19 cellular contexts compared by ENCODE assay signal in the genomic region with DNA sequence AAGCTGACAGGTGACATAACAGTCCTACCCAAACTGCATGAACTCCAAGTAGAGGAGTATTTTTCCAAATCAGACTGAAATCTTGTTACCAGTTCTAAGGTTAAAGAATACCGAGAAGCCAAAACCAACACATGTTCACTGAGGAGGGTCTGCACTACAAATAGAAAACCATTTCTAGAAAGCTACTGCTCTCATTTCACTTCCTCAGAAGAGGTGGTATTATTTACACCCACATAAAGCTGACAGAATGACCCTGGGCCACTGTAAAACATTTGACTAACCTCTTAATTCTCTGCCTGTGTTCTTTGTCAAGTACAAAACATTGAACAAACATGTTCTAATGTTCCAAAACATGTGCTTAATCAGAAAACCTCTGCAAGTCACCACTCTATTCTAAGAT.
A peak's percentile ranks its signal among the peaks of the same experiment; 100 is the strongest.
DNase-seq lines count a peak whose midpoint lies in the region; ATAC-seq, FAIRE-seq and TF ChIP-seq lines count a peak whose summit lies in the region.
"Had no signal": no experiment of that assay in that cellular context is flagged by ENCODE, and none has a peak within 500 bp of the region (broad histone marks: within the 10 kb centered on the region; RNA-seq: fewer than 3 reads in every experiment).

No MANE protein-coding gene starts in this region.

- CTCF ChIA-PET in WTC11 (lab: Charles Lee), result no interaction called here

- peaks cover 8% of the 10 kb centered on the region for H3K9me3 Mint-ChIP-seq in WTC11

- no peaks in the 10 kb centered on the region for H3K36me3 ChIP-seq in spleen
- H3K36me3 ChIP-seq: BLaER1, SJSA1 had no signal

- no peak overlapping the region for H3K27ac Mint-ChIP-seq in WTC11
- H3K27ac Mint-ChIP-seq: CD8-positive, alpha-beta T cell had no signal

- peaks cover 0 to 17% (median 8%) of the 10 kb centered on the region in 8 donors for H3K9me3 ChIP-seq in spleen
- H3K9me3 ChIP-seq: SJSA1 had no signal

- 72 to 92% (median 80%) methylated on average over 1 of the region's 1 CpG for WGBS in spleen, 5 donors

- H3K27ac ChIP-seq in spleen, result no peak overlapping the region
- H3K27ac ChIP-seq: BLaER1, SJSA1 had no signal

- H3K36me3 Mint-ChIP-seq in WTC11, result peaks cover 3% of the 10 kb centered on the region; the same call in 1 of the 2 replicates
- H3K36me3 Mint-ChIP-seq: CD8-positive, alpha-beta T cell had no signal

- TF ChIP-seq POLR2A in GM12892 (IDR thresholded peaks at IDR 0.05; ENCODE audit: low read depth, low read length) (no peak), spleen (IDR thresholded peaks at IDR 0.05) (no peak)

- H3K27me3 ChIP-seq in spleen (replicated peaks in 1 of 7), result no peaks in the 10 kb centered on the region
- H3K27me3 ChIP-seq: BLaER1, SJSA1 had no signal

- TF ChIP-seq CTCF in WTC11 (IDR thresholded peaks at IDR 0.05) (no peak), spleen (IDR thresholded peaks at IDR 0.05 in 8 of 11, conservative IDR thresholded peaks at IDR 0.05 in 3 of 11) (no peak)

- H3K27me3 Mint-ChIP-seq in WTC11 (ENCODE audit: low read depth), result no peaks in the 10 kb centered on the region

- POLR2A ChIA-PET in WTC11 (lab: Charles Lee), result interaction anchor here (0.6 kb wide), 1 partner anchor 39 kb away, joined by 3 read pairs; no protein-coding TSS in a partner anchor

- H3K4me3 ChIP-seq in spleen, result no peak overlapping the region
- H3K4me3 ChIP-seq: BLaER1, SJSA1 had no signal

- no peak overlapping the region for H3K4me3 Mint-ChIP-seq in WTC11
- H3K4me3 Mint-ChIP-seq: CD8-positive, alpha-beta T cell had no signal

- DNase-seq in GM12892 (ENCODE audit: insufficient read length) (peak; percentile 0), WTC11 (ENCODE audit: low spot score) (no peak), spleen (no peak)
- no peak for DNase-seq in activated CD4-positive, alpha-beta T cell treated with anti-CD3 and anti-CD28 coated beads for 48 hours
- DNase-seq: CD8-positive, alpha-beta T cell; KG1; NCI-H1436; NCI-H2029; NCI-H2171 treated with DMSO at 0.1 percent for 48 hours; NCI-H446 treated with DMSO at 0.1 percent for 48 hours; NCI-H748 treated with DMSO at 0.1 percent for 48 hours had no signal

- no peaks in the 10 kb centered on the region for H3K4me1 Mint-ChIP-seq in WTC11

- peak; percentile 64 for ATAC-seq in GM19351 (IDR thresholded peaks at IDR 0.05; ENCODE audit: unreplicated experiment)
- peak; percentile 75 for ATAC-seq in HG02852 (IDR thresholded peaks at IDR 0.05; ENCODE audit: unreplicated experiment)
- ATAC-seq in WTC11, result no peak
- no peak for ATAC-seq in GM19035 (IDR thresholded peaks at IDR 0.05; ENCODE audit: unreplicated experiment)
- ATAC-seq: CD8-positive, alpha-beta T cell; HepG2 had no signal

- intact Hi-C loops in spleen (cut with DNase I; ENCODE audit: low total_unique reads), result no loop called here

- no peak for FAIRE-seq in GM12892 (lab: Jason Lieb, UNC)
- FAIRE-seq in endometrium (lab: Jason Lieb, UNC), result peak; percentile 93
- FAIRE-seq: A204.1, HepG2 had no signal

- H3K4me1 ChIP-seq in spleen, result no peaks in the 10 kb centered on the region
- H3K4me1 ChIP-seq: BLaER1, SJSA1 had no signal

TF ChIP-seq in WTC11, 78 proteins besides CTCF, POLR2A, EP300 and RAD21:
- TF ChIP-seq MXD4 (CRISPR knock-in tag; IDR thresholded peaks at IDR 0.05; ENCODE audit: borderline replicate concordance) (no peak), NR1H2 (CRISPR knock-in tag; IDR thresholded peaks at IDR 0.05) (no peak), NFATC4 (CRISPR knock-in tag; IDR thresholded peaks at IDR 0.05) (no peak), SMAD3 (CRISPR knock-in tag; IDR thresholded peaks at IDR 0.05; ENCODE audit: borderline replicate concordance) (no peak), GTF2I (CRISPR knock-in tag; conservative IDR thresholded peaks at IDR 0.05) (no peak), ZNF263 (CRISPR knock-in tag; IDR thresholded peaks at IDR 0.05; ENCODE audit: low read depth) (no peak), JAZF1 (CRISPR knock-in tag; IDR thresholded peaks at IDR 0.05) (no peak), FOXP1 (CRISPR knock-in tag; IDR thresholded peaks at IDR 0.05; ENCODE audit: borderline replicate concordance) (no peak), ZNF423 (CRISPR knock-in tag; IDR thresholded peaks at IDR 0.05) (no peak), ATF1 (CRISPR knock-in tag; IDR thresholded peaks at IDR 0.05) (no peak), HMGA2 (CRISPR knock-in tag; IDR thresholded peaks at IDR 0.05) (no peak), ZNF671 (CRISPR knock-in tag; IDR thresholded peaks at IDR 0.05) (no peak), MYBL2 (CRISPR knock-in tag; IDR thresholded peaks at IDR 0.05) (no peak), FOXK1 (CRISPR knock-in tag; IDR thresholded peaks at IDR 0.05) (no peak), CREM (CRISPR knock-in tag; IDR thresholded peaks at IDR 0.05) (no peak)
- TF ChIP-seq, protein P1, sequence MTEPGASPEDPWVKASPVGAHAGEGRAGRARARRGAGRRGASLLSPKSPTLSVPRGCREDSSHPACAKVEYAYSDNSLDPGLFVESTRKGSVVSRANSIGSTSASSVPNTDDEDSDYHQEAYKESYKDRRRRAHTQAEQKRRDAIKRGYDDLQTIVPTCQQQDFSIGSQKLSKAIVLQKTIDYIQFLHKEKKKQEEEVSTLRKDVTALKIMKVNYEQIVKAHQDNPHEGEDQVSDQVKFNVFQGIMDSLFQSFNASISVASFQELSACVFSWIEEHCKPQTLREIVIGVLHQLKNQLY (CRISPR knock-in tag; IDR thresholded peaks at IDR 0.05), result no peak
- TF ChIP-seq, protein P2, sequence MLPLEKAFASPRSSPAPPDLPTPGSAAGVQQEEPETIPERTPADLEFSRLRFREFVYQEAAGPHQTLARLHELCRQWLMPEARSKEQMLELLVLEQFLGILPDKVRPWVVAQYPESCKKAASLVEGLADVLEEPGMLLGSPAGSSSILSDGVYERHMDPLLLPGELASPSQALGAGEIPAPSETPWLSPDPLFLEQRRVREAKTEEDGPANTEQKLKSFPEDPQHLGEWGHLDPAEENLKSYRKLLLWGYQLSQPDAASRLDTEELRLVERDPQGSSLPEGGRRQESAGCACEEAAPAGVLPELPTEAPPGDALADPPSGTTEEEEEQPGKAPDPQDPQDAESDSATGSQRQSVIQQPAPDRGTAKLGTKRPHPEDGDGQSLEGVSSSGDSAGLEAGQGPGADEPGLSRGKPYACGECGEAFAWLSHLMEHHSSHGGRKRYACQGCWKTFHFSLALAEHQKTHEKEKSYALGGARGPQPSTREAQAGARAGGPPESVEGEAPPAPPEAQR (CRISPR knock-in tag; IDR thresholded peaks at IDR 0.05), result no peak
- TF ChIP-seq, protein P3, sequence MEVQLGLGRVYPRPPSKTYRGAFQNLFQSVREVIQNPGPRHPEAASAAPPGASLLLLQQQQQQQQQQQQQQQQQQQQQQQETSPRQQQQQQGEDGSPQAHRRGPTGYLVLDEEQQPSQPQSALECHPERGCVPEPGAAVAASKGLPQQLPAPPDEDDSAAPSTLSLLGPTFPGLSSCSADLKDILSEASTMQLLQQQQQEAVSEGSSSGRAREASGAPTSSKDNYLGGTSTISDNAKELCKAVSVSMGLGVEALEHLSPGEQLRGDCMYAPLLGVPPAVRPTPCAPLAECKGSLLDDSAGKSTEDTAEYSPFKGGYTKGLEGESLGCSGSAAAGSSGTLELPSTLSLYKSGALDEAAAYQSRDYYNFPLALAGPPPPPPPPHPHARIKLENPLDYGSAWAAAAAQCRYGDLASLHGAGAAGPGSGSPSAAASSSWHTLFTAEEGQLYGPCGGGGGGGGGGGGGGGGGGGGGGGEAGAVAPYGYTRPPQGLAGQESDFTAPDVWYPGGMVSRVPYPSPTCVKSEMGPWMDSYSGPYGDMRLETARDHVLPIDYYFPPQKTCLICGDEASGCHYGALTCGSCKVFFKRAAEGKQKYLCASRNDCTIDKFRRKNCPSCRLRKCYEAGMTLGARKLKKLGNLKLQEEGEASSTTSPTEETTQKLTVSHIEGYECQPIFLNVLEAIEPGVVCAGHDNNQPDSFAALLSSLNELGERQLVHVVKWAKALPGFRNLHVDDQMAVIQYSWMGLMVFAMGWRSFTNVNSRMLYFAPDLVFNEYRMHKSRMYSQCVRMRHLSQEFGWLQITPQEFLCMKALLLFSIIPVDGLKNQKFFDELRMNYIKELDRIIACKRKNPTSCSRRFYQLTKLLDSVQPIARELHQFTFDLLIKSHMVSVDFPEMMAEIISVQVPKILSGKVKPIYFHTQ (CRISPR knock-in tag; IDR thresholded peaks at IDR 0.05), result no peak
- TF ChIP-seq, protein P4, sequence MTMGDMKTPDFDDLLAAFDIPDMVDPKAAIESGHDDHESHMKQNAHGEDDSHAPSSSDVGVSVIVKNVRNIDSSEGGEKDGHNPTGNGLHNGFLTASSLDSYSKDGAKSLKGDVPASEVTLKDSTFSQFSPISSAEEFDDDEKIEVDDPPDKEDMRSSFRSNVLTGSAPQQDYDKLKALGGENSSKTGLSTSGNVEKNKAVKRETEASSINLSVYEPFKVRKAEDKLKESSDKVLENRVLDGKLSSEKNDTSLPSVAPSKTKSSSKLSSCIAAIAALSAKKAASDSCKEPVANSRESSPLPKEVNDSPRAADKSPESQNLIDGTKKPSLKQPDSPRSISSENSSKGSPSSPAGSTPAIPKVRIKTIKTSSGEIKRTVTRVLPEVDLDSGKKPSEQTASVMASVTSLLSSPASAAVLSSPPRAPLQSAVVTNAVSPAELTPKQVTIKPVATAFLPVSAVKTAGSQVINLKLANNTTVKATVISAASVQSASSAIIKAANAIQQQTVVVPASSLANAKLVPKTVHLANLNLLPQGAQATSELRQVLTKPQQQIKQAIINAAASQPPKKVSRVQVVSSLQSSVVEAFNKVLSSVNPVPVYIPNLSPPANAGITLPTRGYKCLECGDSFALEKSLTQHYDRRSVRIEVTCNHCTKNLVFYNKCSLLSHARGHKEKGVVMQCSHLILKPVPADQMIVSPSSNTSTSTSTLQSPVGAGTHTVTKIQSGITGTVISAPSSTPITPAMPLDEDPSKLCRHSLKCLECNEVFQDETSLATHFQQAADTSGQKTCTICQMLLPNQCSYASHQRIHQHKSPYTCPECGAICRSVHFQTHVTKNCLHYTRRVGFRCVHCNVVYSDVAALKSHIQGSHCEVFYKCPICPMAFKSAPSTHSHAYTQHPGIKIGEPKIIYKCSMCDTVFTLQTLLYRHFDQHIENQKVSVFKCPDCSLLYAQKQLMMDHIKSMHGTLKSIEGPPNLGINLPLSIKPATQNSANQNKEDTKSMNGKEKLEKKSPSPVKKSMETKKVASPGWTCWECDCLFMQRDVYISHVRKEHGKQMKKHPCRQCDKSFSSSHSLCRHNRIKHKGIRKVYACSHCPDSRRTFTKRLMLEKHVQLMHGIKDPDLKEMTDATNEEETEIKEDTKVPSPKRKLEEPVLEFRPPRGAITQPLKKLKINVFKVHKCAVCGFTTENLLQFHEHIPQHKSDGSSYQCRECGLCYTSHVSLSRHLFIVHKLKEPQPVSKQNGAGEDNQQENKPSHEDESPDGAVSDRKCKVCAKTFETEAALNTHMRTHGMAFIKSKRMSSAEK (CRISPR knock-in tag; IDR thresholded peaks at IDR 0.05; ENCODE audit: borderline replicate concordance), result no peak

Comparison
In these comparisons a context has a peak if more than half of its experiments do, and no peak if none do; other contexts are left out.
1. ATAC-seq: peak in GM19351 (single experiment) and HG02852 (single experiment); none in WTC11 (single experiment) and GM19035 (single experiment).